18 cellular contexts compared by ENCODE assay signal in the genomic region with DNA sequence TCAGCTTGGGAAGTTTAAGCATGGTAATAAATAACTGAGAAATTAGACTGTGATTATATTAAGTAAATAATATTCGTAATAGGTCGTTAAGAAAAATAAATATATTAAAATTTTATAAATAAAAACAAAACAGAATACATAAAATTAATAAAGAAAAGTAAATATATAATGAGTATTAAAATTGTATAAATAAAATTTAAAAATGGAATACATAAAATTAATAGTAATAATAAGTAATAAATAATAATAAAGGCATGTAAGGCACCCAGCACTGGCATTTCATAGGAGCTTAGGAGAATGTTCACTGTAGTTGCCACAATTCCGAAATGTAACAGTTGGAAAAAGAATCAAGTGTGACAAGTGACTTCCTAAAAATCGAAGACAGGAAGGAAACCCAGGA. TPM values are rescaled to one million over a fixed set of nuclear protein-coding genes. Genes with fewer than 3 reads are reported as not detected.
DNase-seq lines count a peak whose midpoint lies in the region; ATAC-seq, FAIRE-seq and TF ChIP-seq lines count a peak whose summit lies in the region.
"Had no signal": no experiment of that assay in that cellular context is flagged by ENCODE, and none has a peak within 500 bp of the region (broad histone marks: within the 10 kb centered on the region; RNA-seq: fewer than 3 reads in every experiment).

No MANE protein-coding gene starts in this region.

- H3K4me3 Mint-ChIP-seq in nephron progenitor cell, result peak overlapping the region; percentile 42
- H3K4me3 Mint-ChIP-seq: CD4-positive, alpha-beta memory T cell; central memory CD8-positive, alpha-beta T cell; neural crest cell; T-helper 1 cell treated with Interleukin-12 subunit alpha and Interleukin-12 subunit beta and Interleukin-4 antibody, amounts not matched to agents 30 μg/mL and 1 μg/mL, for 36 hours had no signal

- DNase-seq in left ventricle myocardium inferior (no peak), right cardiac atrium (no peak), nephron progenitor cell (no peak), anterior cingulate cortex (lab: John Stamatoyannopoulos, UW) (no peak), left colon (no peak), DMS114 treated with DMSO at 0.1 percent for 48 hours (lab: John Stamatoyannopoulos, UW; ENCODE audit: unreplicated experiment) (no peak), NCI-H345 treated with DMSO at 0.1 percent for 48 hours (lab: John Stamatoyannopoulos, UW; ENCODE audit: unreplicated experiment) (no peak)
- DNase-seq: activated CD4-positive, CD25-positive, alpha-beta regulatory T cell; CD4-positive, alpha-beta memory T cell; NCI-H774; RPMI8226; testis had no signal

- H3K9me3 ChIP-seq in left ventricle myocardium inferior (replicated peaks), result no peaks in the 10 kb centered on the region
- no peaks in the 10 kb centered on the region for H3K9me3 ChIP-seq in right cardiac atrium (ENCODE audit: control insufficient read depth, low read length)
- H3K9me3 ChIP-seq: gastroesophageal sphincter, testis had no signal

- H3K4me1 ChIP-seq in left ventricle myocardium inferior (peaks cover 15% of the 10 kb centered on the region), right cardiac atrium (ENCODE audit: control insufficient read depth, insufficient read depth, low read length) (no peaks in the 10 kb centered on the region)

- ATAC-seq in right cardiac atrium (no peak), left colon (no peak)
- ATAC-seq: gastroesophageal sphincter had no signal

- H3K27me3 ChIP-seq in left ventricle myocardium inferior (ENCODE audit: low read depth) (no peaks in the 10 kb centered on the region), right cardiac atrium (ENCODE audit: control insufficient read depth, insufficient read depth) (no peaks in the 10 kb centered on the region)
- H3K27me3 ChIP-seq: gastroesophageal sphincter, testis had no signal

- intact Hi-C loops in left ventricle myocardium inferior (cut with micrococcal nuclease) (no loop called here), right cardiac atrium (cut with DNase I) (no loop called here), left colon (cut with DNase I, micrococcal nuclease) (no loop called here)

- peaks cover 13% of the 10 kb centered on the region for H3K27me3 Mint-ChIP-seq in nephron progenitor cell (ENCODE audit: low read depth, poor library complexity)

- WGBS in right cardiac atrium, result 74% methylated on average over 4 of the region's 4 CpGs

- no peak for TF ChIP-seq CTCF in left ventricle myocardium inferior (IDR thresholded peaks at IDR 0.05; ENCODE audit: borderline replicate concordance)
- TF ChIP-seq CTCF in nephron progenitor cell (IDR thresholded peaks at IDR 0.05), result no peak

- no peaks in the 10 kb centered on the region for H3K36me3 ChIP-seq in left ventricle myocardium inferior
- H3K36me3 ChIP-seq: gastroesophageal sphincter had no signal

- H3K27ac ChIP-seq in left ventricle myocardium inferior (replicated peaks), result peak overlapping the region; percentile 41
- no peak overlapping the region for H3K27ac ChIP-seq in right cardiac atrium (ENCODE audit: low read length)
- H3K27ac ChIP-seq: testis had no signal

- H3K4me1 Mint-ChIP-seq in nephron progenitor cell, result peaks cover 82% of the 10 kb centered on the region
- H3K4me1 Mint-ChIP-seq: CD4-positive, alpha-beta memory T cell; central memory CD8-positive, alpha-beta T cell had no signal

- H3K27ac Mint-ChIP-seq in nephron progenitor cell, result peak overlapping the region; percentile 84
- H3K27ac Mint-ChIP-seq: activated T-helper 2 cell treated with anti-CD3 and anti-CD28 coated beads, Interferon-gamma antibody, Interleukin-2, Interleukin-4, amounts not matched to agents 10 μg/mL and 5 μg/mL and 100 μg/mL, durations not matched to agents 14 hours and 24 hours and 36 hours; T-helper 1 cell treated with Interleukin-12 subunit alpha and Interleukin-12 subunit beta and Interleukin-4 antibody, amounts not matched to agents 30 μg/mL and 1 μg/mL, for 36 hours had no signal

- no peak overlapping the region for H3K4me3 ChIP-seq in left ventricle myocardium inferior
- no peak overlapping the region for H3K4me3 ChIP-seq in right cardiac atrium (ENCODE audit: low read length)
- H3K4me3 ChIP-seq: gastroesophageal sphincter, testis had no signal

- peak; percentile 87 for FAIRE-seq in endometrium (lab: Jason Lieb, UNC)

- H3K36me3 Mint-ChIP-seq in nephron progenitor cell (ENCODE audit: low read depth), result no peaks in the 10 kb centered on the region
- H3K36me3 Mint-ChIP-seq: CD4-positive, alpha-beta memory T cell had no signal

- no peaks in the 10 kb centered on the region for H3K9me3 Mint-ChIP-seq in nephron progenitor cell
- H3K9me3 Mint-ChIP-seq: activated T-helper 2 cell treated with anti-CD3 and anti-CD28 coated beads, Interferon-gamma antibody, Interleukin-2, Interleukin-4, amounts not matched to agents 10 μg/mL and 5 μg/mL and 100 μg/mL, durations not matched to agents 14 hours and 24 hours and 36 hours; CD4-positive, alpha-beta memory T cell; central memory CD8-positive, alpha-beta T cell; neural crest cell; T-helper 1 cell treated with Interleukin-12 subunit alpha and Interleukin-12 subunit beta and Interleukin-4 antibody, amounts not matched to agents 30 μg/mL and 1 μg/mL, for 36 hours had no signal

RNA-seq across cellular contexts. Expression of a gene that starts 45.8 kb away (rescaled TPM):
- total RNA-seq in left ventricle myocardium inferior, result not detected
- total RNA-seq in right cardiac atrium, result 1 to 10 TPM in 1 of 4 donors, under 1 TPM in 2, not detected in 1; 0.06 to 1.0 (median 0.09) TPM
- 0.25 TPM for polyA plus RNA-seq in right cardiac atrium
- 1 to 10 TPM; 1.2 to 1.3 TPM for total RNA-seq in left colon
- total RNA-seq: activated T-helper 2 cell treated with anti-CD3 and anti-CD28 coated beads, Interferon-gamma antibody, Interleukin-2, Interleukin-4, amounts not matched to agents 10 μg/mL and 5 μg/mL and 100 μg/mL, durations not matched to agents 14 hours and 24 hours and 36 hours; CD4-positive, alpha-beta memory T cell had no signal

RNA-seq across cellular contexts. Expression of a gene that starts 47.7 kb away (rescaled TPM):
- total RNA-seq in left ventricle myocardium inferior (4.1 TPM), right cardiac atrium (1 to 10 TPM; 3.7 to 5.4 (median 4.6) TPM), left colon (10 to 100 TPM; 23.4 to 27.4 TPM)
- polyA plus RNA-seq in right cardiac atrium, result 4.3 TPM
- polyA plus RNA-seq: CD4-positive, alpha-beta memory T cell had no signal
